Comparison of ENCODE assay signal across 27 cellular contexts in genomic region chrX:152202886-152203285, GRCh38.
"Had no signal": no experiment of that assay in that cellular context is flagged by ENCODE, and none has a peak within 500 bp of the region (broad histone marks: within the 10 kb centered on the region; RNA-seq: fewer than 3 reads in every experiment).

No MANE protein-coding gene starts in this region.

- H3K4me1 ChIP-seq: esophagus squamous epithelium, parathyroid adenoma, suprapubic skin, transverse colon, vagina had no signal

- H3K4me1 Mint-ChIP-seq: memory B cell; mesothelial cell of epicardium; naive B cell; neural crest cell; stimulated activated naive CD8-positive, alpha-beta T cell treated with anti-CD3 and anti-CD28 coated beads, Interleukin-15, amount 100 ng/mL, for 72 hours had no signal

- H3K79me2 ChIP-seq: parathyroid adenoma had no signal

- H3K4me3 Mint-ChIP-seq: memory B cell; mesothelial cell of epicardium; naive B cell; natural killer cell treated with Interleukin-12 subunit alpha and Interleukin-12 subunit beta and Interleukin-15 and Interleukin-18, amount 100 ng/mL, for 72 hours; neural crest cell; stimulated activated naive CD8-positive, alpha-beta T cell treated with anti-CD3 and anti-CD28 coated beads, Interleukin-15, amount 100 ng/mL, for 72 hours had no signal

- H3K27me3 Mint-ChIP-seq: memory B cell; naive B cell; progenitor cell of endocrine pancreas; stimulated activated naive CD8-positive, alpha-beta T cell treated with anti-CD3 and anti-CD28 coated beads, Interleukin-15, amount 100 ng/mL, for 72 hours had no signal

- DNase-seq: dermis blood vessel endothelial cell; effector memory CD4-positive, alpha-beta T cell; erythroblast; esophagus squamous epithelium; foreskin melanocyte; left ventricle myocardium superior; mucosa of descending colon; naive B cell; stimulated activated CD4-positive, alpha-beta T cell treated with anti-CD3 and anti-CD28 coated beads, Interleukin-12 subunit alpha, Interleukin-12 subunit beta, amount 100 ng/mL, for 4 hours; stimulated activated CD4-positive, alpha-beta T cell treated with anti-CD3 and anti-CD28 coated beads, Interleukin-1b, Interleukin-23, amount 100 ng/mL, for 48 hours; stimulated activated CD4-positive, alpha-beta T cell treated with anti-CD3 and anti-CD28 coated beads, Interleukin-4, amount 100 ng/mL, for 1 hour; stimulated activated CD8-positive, alpha-beta memory T cell treated with anti-CD3 and anti-CD28 coated beads, Interleukin-4, amount 100 ng/mL, for 48 hours; stimulated activated naive CD4-positive, alpha-beta T cell; stimulated activated naive CD8-positive, alpha-beta T cell treated with anti-CD3 and anti-CD28 coated beads, Interleukin-15, amount 100 ng/mL, for 72 hours; transverse colon had no signal

- H3K9me3 Mint-ChIP-seq: stimulated activated naive CD8-positive, alpha-beta T cell treated with anti-CD3 and anti-CD28 coated beads, Interleukin-15, amount 100 ng/mL, for 72 hours had no signal

- H3K27ac Mint-ChIP-seq: memory B cell; mesothelial cell of epicardium; naive B cell; natural killer cell treated with Interleukin-12 subunit alpha and Interleukin-12 subunit beta and Interleukin-15 and Interleukin-18, amount 100 ng/mL, for 72 hours; progenitor cell of endocrine pancreas; stimulated activated naive CD8-positive, alpha-beta T cell treated with anti-CD3 and anti-CD28 coated beads, Interleukin-15, amount 100 ng/mL, for 72 hours had no signal

- H3K27me3 ChIP-seq: esophagus squamous epithelium, suprapubic skin, transverse colon, vagina had no signal

- H3K4me3 ChIP-seq: coronary artery, esophagus squamous epithelium, lung, mucosa of descending colon, smooth muscle cell, suprapubic skin, transverse colon, vagina had no signal

- H3K36me3 Mint-ChIP-seq: memory B cell; mesothelial cell of epicardium; naive B cell; natural killer cell treated with Interleukin-12 subunit alpha and Interleukin-12 subunit beta and Interleukin-15 and Interleukin-18, amount 100 ng/mL, for 72 hours had no signal

- H3K9ac ChIP-seq: parathyroid adenoma had no signal

- H3K36me3 ChIP-seq: esophagus squamous epithelium, suprapubic skin, transverse colon, vagina had no signal

- H3K27ac ChIP-seq: coronary artery, esophagus squamous epithelium, parathyroid adenoma, suprapubic skin, transverse colon, vagina had no signal

- H3K4me2 ChIP-seq: smooth muscle cell had no signal

- H3K9me3 ChIP-seq: esophagus squamous epithelium, mucosa of descending colon, suprapubic skin, transverse colon, vagina had no signal

- ATAC-seq: left ventricle myocardium superior; mucosa of descending colon; natural killer cell treated with Interleukin-12 subunit alpha and Interleukin-12 subunit beta and Interleukin-15 and Interleukin-18, amount 100 ng/mL, for 72 hours; sciatic nerve; stimulated activated naive CD8-positive, alpha-beta T cell treated with anti-CD3 and anti-CD28 coated beads, Interleukin-15, amount 100 ng/mL, for 72 hours had no signal
